ENCODE assay signal across 9 cellular contexts in the genomic region with DNA sequence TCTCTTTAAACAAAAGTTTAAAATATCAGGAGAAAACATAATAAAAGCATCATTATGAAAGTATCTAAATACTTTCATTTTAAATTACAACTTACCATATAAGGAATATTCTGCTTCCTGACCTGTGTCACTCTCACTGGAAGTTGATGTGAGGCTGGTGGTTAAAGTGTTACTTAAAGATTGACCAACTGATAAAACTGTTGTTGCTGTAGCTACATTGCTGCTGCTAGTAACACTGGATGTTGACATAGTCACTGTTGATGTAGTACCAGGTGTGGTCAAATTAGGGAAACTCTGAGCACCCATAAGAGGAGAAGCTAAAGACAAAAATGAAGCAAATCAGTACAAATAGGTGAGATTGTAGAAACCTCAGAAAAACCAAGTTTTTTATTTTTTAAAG.
DNase-seq lines count a peak whose midpoint lies in the region; ATAC-seq and TF ChIP-seq lines count a peak whose summit lies in the region.
"Had no signal": no experiment of that assay in that cellular context is flagged by ENCODE, and none has a peak within 500 bp of the region (broad histone marks: within the 10 kb centered on the region; RNA-seq: fewer than 3 reads in every experiment).

No MANE protein-coding gene starts in this region.

- no peaks in the 10 kb centered on the region for H3F3A ChIP-seq in MM.1S (ENCODE audit: insufficient read depth, low read length)

- intact Hi-C loops in CD8-positive, alpha-beta T cell (cut with DNase I, micrococcal nuclease): loop anchor here in 1 of 2 experiments (2.0 to 5.0 kb wide), 2 partner anchors 79 to 100 kb away; a partner anchor contains a TSS

- peak; percentile 85 for ATAC-seq in CD8-positive, alpha-beta T cell
- ATAC-seq in GM18907 (IDR thresholded peaks at IDR 0.05; ENCODE audit: unreplicated experiment): peak; percentile 83
- ATAC-seq in HG03521 (IDR thresholded peaks at IDR 0.05; ENCODE audit: unreplicated experiment): peak; percentile 79
- ATAC-seq in effector memory CD8-positive, alpha-beta T cell (replicated peaks): peak; percentile 92
- ATAC-seq in GM19023 (IDR thresholded peaks at IDR 0.05; ENCODE audit: unreplicated experiment): no peak

- H3K9me2 ChIP-seq in MM.1S (replicated peaks; ENCODE audit: insufficient read depth, low read length): no peaks in the 10 kb centered on the region

- peaks cover 42% of the 10 kb centered on the region for H3K4me1 Mint-ChIP-seq in CD8-positive, alpha-beta T cell (ENCODE audit: low read depth)
- peaks cover 16 to 28% of the 10 kb centered on the region in 2 donors for H3K4me1 Mint-ChIP-seq in effector memory CD8-positive, alpha-beta T cell (ENCODE audit: low read depth in 2 of 2)
- H3K4me1 Mint-ChIP-seq in chondrocyte (ENCODE audit: low read depth): peaks cover 5% of the 10 kb centered on the region

- no peak overlapping the region for H3K4me3 Mint-ChIP-seq in CD8-positive, alpha-beta T cell
- peak overlapping the region; percentile 61 to 65 for H3K4me3 Mint-ChIP-seq in effector memory CD8-positive, alpha-beta T cell
- no peak overlapping the region for H3K4me3 Mint-ChIP-seq in chondrocyte (ENCODE audit: unreplicated experiment)

- H4K20me1 ChIP-seq in MM.1S (ENCODE audit: insufficient read depth, low read length): no peaks in the 10 kb centered on the region

- peak overlapping the region; percentile 0 for H3K27ac Mint-ChIP-seq in CD8-positive, alpha-beta T cell
- peak overlapping the region; percentile 40 to 94 for H3K27ac Mint-ChIP-seq in effector memory CD8-positive, alpha-beta T cell
- no peak overlapping the region for H3K27ac Mint-ChIP-seq in chondrocyte (ENCODE audit: unreplicated experiment)

- H3K27ac ChIP-seq in CD8-positive, alpha-beta T cell (ENCODE audit: low read depth, low read length): no peak overlapping the region
- H3K27ac ChIP-seq in MM.1S (ENCODE audit: low read length): no peak overlapping the region
- H3K27ac ChIP-seq: adrenal gland had no signal

- no peak overlapping the region for H2AFZ ChIP-seq in MM.1S (ENCODE audit: low read length)

- POLR2A ChIA-PET in CD8-positive, alpha-beta T cell (lab: Charles Lee): interaction anchor here (0.8 to 2.8 kb wide), 3 partner anchors 13 to 81 kb away, joined by 3 to 13 read pairs (median 3); a partner anchor contains a TSS

- H3K36me3 Mint-ChIP-seq in CD8-positive, alpha-beta T cell: peaks cover 57% of the 10 kb centered on the region
- peaks cover 46% of the 10 kb centered on the region for H3K36me3 Mint-ChIP-seq in effector memory CD8-positive, alpha-beta T cell (ENCODE audit: insufficient read depth)
- peaks cover 26% of the 10 kb centered on the region for H3K36me3 Mint-ChIP-seq in chondrocyte (ENCODE audit: low read depth)

- no peak for TF ChIP-seq CTCF in CD8-positive, alpha-beta T cell (IDR thresholded peaks at IDR 0.05)
- TF ChIP-seq CTCF in chondrocyte (IDR thresholded peaks at IDR 0.05) (no peak), MM.1S (IDR thresholded peaks at IDR 0.05; ENCODE audit: low read length) (no peak)

- H3K27me3 Mint-ChIP-seq in CD8-positive, alpha-beta T cell (ENCODE audit: low read depth): no peaks in the 10 kb centered on the region
- no peaks in the 10 kb centered on the region for H3K27me3 Mint-ChIP-seq in effector memory CD8-positive, alpha-beta T cell
- no peaks in the 10 kb centered on the region for H3K27me3 Mint-ChIP-seq in chondrocyte (ENCODE audit: low read depth)

- CTCF ChIA-PET in CD8-positive, alpha-beta T cell (lab: Charles Lee): interaction anchor here (4.3 kb wide), 1 partner anchor 80 kb away, joined by 16 read pairs; a partner anchor contains a TSS

- H3K9me3 Mint-ChIP-seq in CD8-positive, alpha-beta T cell: no peaks in the 10 kb centered on the region
- no peaks in the 10 kb centered on the region for H3K9me3 Mint-ChIP-seq in effector memory CD8-positive, alpha-beta T cell
- no peaks in the 10 kb centered on the region for H3K9me3 Mint-ChIP-seq in chondrocyte (ENCODE audit: low read depth)

- no peaks in the 10 kb centered on the region for H3K27me3 ChIP-seq in CD8-positive, alpha-beta T cell (ENCODE audit: insufficient read depth, low read length)
- no peaks in the 10 kb centered on the region for H3K27me3 ChIP-seq in MM.1S (replicated peaks; ENCODE audit: insufficient read depth, low read length)
- H3K27me3 ChIP-seq: adrenal gland had no signal

- DNase-seq in CD8-positive, alpha-beta T cell: peak in 4 of 7 experiments; percentile 4 to 34 (median 18)
- DNase-seq in effector memory CD8-positive, alpha-beta T cell: peak; percentile 46 to 51 (median 47)
- DNase-seq in chondrocyte (ENCODE audit: low spot score): no peak
- no peak for DNase-seq in MM.1S
- DNase-seq in islet precursor cell: no peak
- DNase-seq: adrenal gland had no signal

- H3K4me3 ChIP-seq in CD8-positive, alpha-beta T cell (ENCODE audit: low read depth, low read length): no peak overlapping the region
- no peak overlapping the region for H3K4me3 ChIP-seq in MM.1S (ENCODE audit: low read length)
- H3K4me3 ChIP-seq: adrenal gland had no signal

- H3K9ac ChIP-seq in MM.1S (ENCODE audit: low read length): no peak overlapping the region

- H3K4me2 ChIP-seq in MM.1S (ENCODE audit: low read depth, low read length): no peak overlapping the region

- H3K36me3 ChIP-seq in CD8-positive, alpha-beta T cell (ENCODE audit: insufficient read depth, low read length): peaks cover 27% of the 10 kb centered on the region
- no peaks in the 10 kb centered on the region for H3K36me3 ChIP-seq in MM.1S (replicated peaks; ENCODE audit: insufficient read depth, low read length)

- H3K79me2 ChIP-seq in MM.1S (ENCODE audit: low read length): no peaks in the 10 kb centered on the region

- H3K4me1 ChIP-seq in CD8-positive, alpha-beta T cell (ENCODE audit: insufficient read depth, low read length): peaks cover 19% of the 10 kb centered on the region
- H3K4me1 ChIP-seq in MM.1S (ENCODE audit: low read length): no peaks in the 10 kb centered on the region

- H3K9me3 ChIP-seq in CD8-positive, alpha-beta T cell (ENCODE audit: low read length): no peaks in the 10 kb centered on the region
- no peaks in the 10 kb centered on the region for H3K9me3 ChIP-seq in MM.1S (replicated peaks; ENCODE audit: insufficient read depth, low read length)
- H3K9me3 ChIP-seq: adrenal gland had no signal

Comparison
In these comparisons a context has a peak if more than half of its experiments do, and no peak if none do; other contexts are left out.
1. DNase-seq: peak in CD8-positive, alpha-beta T cell (4 of 7) and effector memory CD8-positive, alpha-beta T cell (3 of 3); none in chondrocyte (single experiment), MM.1S (single experiment) and islet precursor cell (single experiment).
2. H3K4me3 Mint-ChIP-seq: peak in effector memory CD8-positive, alpha-beta T cell (2 of 2); none in CD8-positive, alpha-beta T cell (single experiment) and chondrocyte (single experiment).